Comparison of ENCODE assay signal across 12 cellular contexts in genomic region chr16:86578499-86579267, GRCh38. TPM values are rescaled to one million over a fixed set of nuclear protein-coding genes. Genes with fewer than 3 reads are reported as not detected.
DNase-seq lines count a peak whose midpoint lies in the region; ATAC-seq and TF ChIP-seq lines count a peak whose summit lies in the region.
"Had no signal": no experiment of that assay in that cellular context is flagged by ENCODE, and none has a peak within 500 bp of the region (broad histone marks: within the 10 kb centered on the region; RNA-seq: fewer than 3 reads in every experiment).

Gene FOXL1, plus strand, starts transcription at chr16:86578549. Its CDS starts 175 bp downstream, at chr16:86578724.

- peaks cover 94% of the 10 kb centered on the region for H3K27me3 Mint-ChIP-seq in brain

- H4K20me1 ChIP-seq in HCT116 (ENCODE audit: insufficient read depth) = no peaks in the 10 kb centered on the region

- DNase-seq in HCT116 (ENCODE audit: low read depth, low spot score) (no peak), NCI-H82 treated with DMSO at 0.1 percent for 48 hours (lab: John Stamatoyannopoulos, UW; ENCODE audit: unreplicated experiment) (no peak), GOT3 (lab: John Stamatoyannopoulos, UW) (no peak), NCI-H2081 treated with DMSO at 0.1 percent for 48 hours (lab: John Stamatoyannopoulos, UW) (no peak)

- ATAC-seq in HCT116 = no peak
- ATAC-seq in GM21515 (IDR thresholded peaks at IDR 0.05; ENCODE audit: unreplicated experiment) = no peak

- H3K9me2 ChIP-seq in HCT116 (ENCODE audit: insufficient read depth) = no peaks in the 10 kb centered on the region

- no peak for TF ChIP-seq POLR2A in HCT116 (IDR thresholded peaks at IDR 0.05; ENCODE audit: borderline replicate concordance, extremely low read depth, insufficient read depth, insufficient read length)

- intact Hi-C loops in HCT116 (cut with micrococcal nuclease) = loop anchor here (5.0 kb wide), 3 partner anchors 439 to 499 kb away; no protein-coding TSS in a partner anchor

- H3K9me3 ChIP-seq in HCT116 (ENCODE audit: control insufficient read depth in 1 of 2, insufficient read depth in 1 of 2, low read depth in 1 of 2, low read length in 2 of 2) (no peaks in the 10 kb centered on the region), iPS-15b (ENCODE audit: control insufficient read depth, insufficient read depth, low read length) (no peaks in the 10 kb centered on the region), skeletal muscle tissue (ENCODE audit: control insufficient read depth in 3 of 3, low read length in 3 of 3) (no peaks in the 10 kb centered on the region)
- H3K9me3 ChIP-seq: HAP-1, prostate gland had no signal

- H3K9me3 Mint-ChIP-seq in brain = peaks cover 0 to 10% (median under 1%) of the 10 kb centered on the region in 5 experiments

- RAD21 ChIA-PET in HCT116 (lab: Charles Lee; ENCODE audit: low non-redundant PET in 1 of 2, low total read pairs in 2 of 2, uncharacterized antibody in 2 of 2, unreplicated experiment in 2 of 2) = no interaction called here

- peak within 1 kb of the TSS in 1 of 2 experiments; percentile 62; a peak in 1 of 4 replicates for H3K4me3 ChIP-seq in HCT116 (replicated peaks in 1 of 2; ENCODE audit: low read depth in 1 of 2, low read length in 2 of 2)
- peak within 1 kb of the TSS; percentile 68 for H3K4me3 ChIP-seq in iPS-15b (ENCODE audit: low read depth, low read length)
- H3K4me3 ChIP-seq in skeletal muscle tissue (ENCODE audit: low read length in 3 of 3) = peak within 1 kb of the TSS in 1 of 3 donors; percentile 35

- TF ChIP-seq RAD21 in HCT116 (IDR thresholded peaks at IDR 0.05; ENCODE audit: low read depth) = no peak

- no peak within 1 kb of the TSS for H3K27ac Mint-ChIP-seq in brain
- H3K27ac Mint-ChIP-seq: activated naive CD8-positive, alpha-beta T cell had no signal

- H3K4me2 ChIP-seq in HCT116 (ENCODE audit: low read length) = peak within 1 kb of the TSS; percentile 89

- H3K27me3 ChIP-seq in HCT116 (ENCODE audit: insufficient read depth, low read length) (no peaks in the 10 kb centered on the region), iPS-15b (ENCODE audit: control insufficient read depth, insufficient read depth, low read length) (peaks cover 88% of the 10 kb centered on the region), skeletal muscle tissue (ENCODE audit: control insufficient read depth in 3 of 3, insufficient read depth in 3 of 3, low read length in 3 of 3) (peaks cover 64 to 76% (median 68%) of the 10 kb centered on the region in 3 donors)

- no TSS peak for BruUV-seq in HCT116 (replicated peaks; lab: Mats Ljungman, UMichigan)

- H3K36me3 Mint-ChIP-seq in brain = no peaks in the 10 kb centered on the region
- H3K36me3 Mint-ChIP-seq: activated naive CD8-positive, alpha-beta T cell had no signal

- no peak within 1 kb of the TSS for H3K9ac ChIP-seq in HCT116 (ENCODE audit: low read length)
- no peak within 1 kb of the TSS for H3K9ac ChIP-seq in iPS-15b (ENCODE audit: low read depth, low read length)
- peak within 1 kb of the TSS in 1 of 3 donors; percentile 60 for H3K9ac ChIP-seq in skeletal muscle tissue (ENCODE audit: low read depth in 1 of 3, low read length in 3 of 3)

- H3K4me1 ChIP-seq in HCT116 (ENCODE audit: control insufficient read depth in 1 of 2, insufficient read depth in 2 of 2, low read length in 2 of 2) = peaks cover 11 to 22% of the 10 kb centered on the region in 2 experiments; a peak in 3 of 4 replicates
- H3K4me1 ChIP-seq in iPS-15b (ENCODE audit: control insufficient read depth, insufficient read depth, low read length) = no peaks in the 10 kb centered on the region
- peaks cover 2 to 17% (median 16%) of the 10 kb centered on the region in 3 donors for H3K4me1 ChIP-seq in skeletal muscle tissue (ENCODE audit: control insufficient read depth in 3 of 3, insufficient read depth in 3 of 3, low read length in 3 of 3)
- H3K4me1 ChIP-seq: prostate gland had no signal

- no peak for TF ChIP-seq CTCF in HCT116 (IDR thresholded peaks at IDR 0.05 in 2 of 3, conservative IDR thresholded peaks at IDR 0.05 in 1 of 3; ENCODE audit: borderline replicate concordance in 1 of 3, insufficient read depth in 1 of 3, low read depth in 2 of 3, low read length in 2 of 3)
- TF ChIP-seq CTCF in brain (conservative IDR thresholded peaks at IDR 0.05) = no peak

- H2AFZ ChIP-seq in HCT116 (ENCODE audit: low read depth, low read length, poor library complexity, severe bottlenecking) = no peak within 1 kb of the TSS

- peak within 1 kb of the TSS in 4 of 5 experiments; percentile 26 to 84 (median 70) for H3K4me3 Mint-ChIP-seq in brain

- no peaks in the 10 kb centered on the region for H3K36me3 ChIP-seq in HCT116 (ENCODE audit: control insufficient read depth in 1 of 2, insufficient read depth in 2 of 2, low read length in 2 of 2)
- no peaks in the 10 kb centered on the region for H3K36me3 ChIP-seq in iPS-15b (ENCODE audit: control insufficient read depth, insufficient read depth, low read length)
- no peaks in the 10 kb centered on the region for H3K36me3 ChIP-seq in skeletal muscle tissue (ENCODE audit: control insufficient read depth in 3 of 3, insufficient read depth in 3 of 3, low read length in 3 of 3)
- H3K36me3 ChIP-seq: HAP-1, prostate gland had no signal

- no peak within 1 kb of the TSS for H3K27ac ChIP-seq in HCT116 (ENCODE audit: low read depth, low read length)
- H3K27ac ChIP-seq in skeletal muscle tissue (ENCODE audit: low read depth, low read length) = peak within 1 kb of the TSS; percentile 36
- H3K27ac ChIP-seq: prostate gland had no signal

- POLR2A ChIA-PET in HCT116 (lab: Charles Lee) = no interaction called here

- peaks cover 29% of the 10 kb centered on the region for H3K4me1 Mint-ChIP-seq in brain

- CTCF ChIA-PET in HCT116 (lab: Charles Lee) = no interaction called here

- no peaks in the 10 kb centered on the region for H3K79me2 ChIP-seq in HCT116 (ENCODE audit: insufficient read depth, low read length)

TF ChIP-seq in HCT116, 20 proteins besides CTCF, POLR2A, EP300 and RAD21:
- no peak for TF ChIP-seq SIN3A (IDR thresholded peaks at IDR 0.05; ENCODE audit: low read depth)
- TF ChIP-seq ZBTB33 (IDR thresholded peaks at IDR 0.05; ENCODE audit: extremely low read depth, insufficient replicate concordance, low read length) = no peak
- TF ChIP-seq ATF3 (IDR thresholded peaks at IDR 0.05) = no peak
- TF ChIP-seq EGR1 (IDR thresholded peaks at IDR 0.05; ENCODE audit: low read depth) = no peak
- no peak for TF ChIP-seq CBX3 (IDR thresholded peaks at IDR 0.05; ENCODE audit: low read depth)
- no peak for TF ChIP-seq JUND (IDR thresholded peaks at IDR 0.05)
- TF ChIP-seq TCF7L2 (IDR thresholded peaks at IDR 0.05; ENCODE audit: borderline replicate concordance, extremely low read depth, insufficient read depth, insufficient read length) = no peak
- no peak for TF ChIP-seq SRF (IDR thresholded peaks at IDR 0.05; ENCODE audit: low read depth)
- no peak for TF ChIP-seq FOSL1 (IDR thresholded peaks at IDR 0.05; ENCODE audit: low read depth)
- no peak for TF ChIP-seq ZNF274 (IDR thresholded peaks at IDR 0.05; ENCODE audit: low read depth, low read length)
- TF ChIP-seq YY1 (IDR thresholded peaks at IDR 0.05; ENCODE audit: extremely low read depth, insufficient replicate concordance, low read depth, low read length) = no peak

RNA-seq across cellular contexts. Expression of gene FOXL1, which starts in this region (rescaled TPM):
- 7.5 TPM for total RNA-seq in HCT116 (2021; ENCODE audit: unreplicated experiment)
- 2.0 and 3.0 TPM in 2 replicates for polyA plus RNA-seq in HCT116 (2012)
- 0.22 TPM for polyA plus RNA-seq in brain (ENCODE audit: insufficient read depth, low read depth, low replicate concordance)
- total RNA-seq in skeletal muscle tissue = under 0.01 TPM
- total RNA-seq: subcutaneous adipose tissue had no signal
